In the genomic region with DNA sequence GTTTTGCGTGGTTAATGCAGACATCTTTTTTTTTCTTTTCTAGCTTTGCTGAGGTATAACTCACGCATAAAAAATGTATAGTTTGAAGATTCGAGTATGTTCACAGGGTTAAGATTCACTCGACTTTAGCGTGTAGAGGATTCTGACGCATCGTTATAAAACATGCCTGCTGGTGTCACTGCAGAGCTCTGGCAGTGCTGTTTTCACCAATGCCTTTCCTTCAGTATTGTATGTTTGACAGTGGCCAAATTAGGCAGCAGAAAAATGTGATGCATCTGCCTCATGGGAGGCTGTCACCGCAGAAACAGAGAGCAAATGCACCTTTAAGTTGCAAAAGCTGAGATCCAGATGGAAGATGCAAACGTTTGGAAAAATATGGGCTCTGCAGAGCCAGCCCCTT, we compare ENCODE assay signal across 8 cellular contexts. TPM values are rescaled to one million over a fixed set of nuclear protein-coding genes. Genes with fewer than 3 reads are reported as not detected.
DNase-seq lines count a peak whose midpoint lies in the region; ATAC-seq, FAIRE-seq and TF ChIP-seq lines count a peak whose summit lies in the region.

No MANE protein-coding gene starts in this region.

- ATAC-seq in GM18870 (IDR thresholded peaks at IDR 0.05; ENCODE audit: unreplicated experiment) (no peak), HG02678 (IDR thresholded peaks at IDR 0.05; ENCODE audit: unreplicated experiment) (no peak)

- H3K4me1 ChIP-seq in OCI-LY7 (ENCODE audit: insufficient read depth, low read length, poor library complexity, severe bottlenecking) = no peaks in the 10 kb centered on the region

- H4K20me1 ChIP-seq in OCI-LY7 (ENCODE audit: insufficient read depth, low read length) = no peaks in the 10 kb centered on the region

- H3K4me3 Mint-ChIP-seq in osteocyte (ENCODE audit: unreplicated experiment) = no peak overlapping the region

- H3K27ac Mint-ChIP-seq in osteocyte (ENCODE audit: unreplicated experiment) = no peak overlapping the region

- TF ChIP-seq CTCF in GM12872 (IDR thresholded peaks at IDR 0.05; ENCODE audit: insufficient read depth, low read depth, low read length) (peak; percentile 53), OCI-LY7 (conservative IDR thresholded peaks at IDR 0.05; ENCODE audit: low read length) (peak; percentile 66), osteocyte (IDR thresholded peaks at IDR 0.05) (peak; percentile 53)

- no peaks in the 10 kb centered on the region for H3K9me2 ChIP-seq in OCI-LY7 (ENCODE audit: insufficient read depth, low read length)

- H3K9me3 ChIP-seq in OCI-LY7 (ENCODE audit: low read length) = no peaks in the 10 kb centered on the region

- no peak overlapping the region for H2AFZ ChIP-seq in OCI-LY7 (ENCODE audit: low read length)

- H3K4me1 Mint-ChIP-seq in osteocyte (ENCODE audit: unreplicated experiment) = no peaks in the 10 kb centered on the region

- peaks cover 33% of the 10 kb centered on the region for H3K27me3 Mint-ChIP-seq in osteocyte (ENCODE audit: unreplicated experiment)

- H3K79me2 ChIP-seq in OCI-LY7 (ENCODE audit: insufficient read depth, low read depth, low read length) = no peaks in the 10 kb centered on the region

- no peaks in the 10 kb centered on the region for H3K36me3 ChIP-seq in OCI-LY7 (ENCODE audit: insufficient read depth, low read length)

- no TSS peak for BruUV-seq in OCI-LY7 (replicated peaks; lab: Mats Ljungman, UMichigan)

- DNase-seq in OCI-LY7 (ENCODE audit: low spot score) = peak; percentile 22
- peak; percentile 3 for DNase-seq in cerebellar cortex (ENCODE audit: low spot score)
- no peak for DNase-seq in osteocyte (ENCODE audit: extremely low spot score, unreplicated experiment)
- DNase-seq in islet precursor cell = no peak

- FAIRE-seq in A204.1 (lab: Jason Lieb, UNC) = peak; percentile 55

- H3K4me3 ChIP-seq in OCI-LY7 (ENCODE audit: low read depth, low read length, poor library complexity, severe bottlenecking) = no peak overlapping the region

- H3K36me3 Mint-ChIP-seq in osteocyte (ENCODE audit: unreplicated experiment) = no peaks in the 10 kb centered on the region

- no peaks in the 10 kb centered on the region for H3K9me3 Mint-ChIP-seq in osteocyte (ENCODE audit: unreplicated experiment)

- H3K27ac ChIP-seq in OCI-LY7 (ENCODE audit: low read depth, low read length, poor library complexity, severe bottlenecking) = no peak overlapping the region

- no peak overlapping the region for H3K4me2 ChIP-seq in OCI-LY7 (ENCODE audit: low read length)

- intact Hi-C loops in OCI-LY7 (cut with micrococcal nuclease; ENCODE audit: unreplicated experiment) = loop anchor here (1.0 kb wide), 1 partner anchor 268 kb away; no protein-coding TSS in a partner anchor

- POLR2A ChIA-PET in OCI-LY7 (lab: Charles Lee) = interaction anchor here (0.7 kb wide), 1 partner anchor 29 kb away, joined by 4 read pairs; no protein-coding TSS in a partner anchor

- CTCF ChIA-PET in OCI-LY7 (lab: Charles Lee; ENCODE audit: unreplicated experiment) = interaction anchor here (0.6 kb wide), 1 partner anchor 127 kb away, joined by 3 read pairs; no protein-coding TSS in a partner anchor

RNA-seq across cellular contexts. Expression of a gene that starts 18.0 kb away (rescaled TPM):
- not detected in 2 replicates for total RNA-seq in OCI-LY7 (2014; rRNA removed; shearing (Covaris generic))
- total RNA-seq in OCI-LY7 (2022) (not detected in 2 replicates), osteocyte (not detected in 2 replicates)

RNA-seq across cellular contexts. Expression of a gene that starts 42.6 kb away (rescaled TPM):
- 40.2 and 49.6 TPM in 2 replicates for total RNA-seq in OCI-LY7 (2014; rRNA removed; shearing (Covaris generic))
- total RNA-seq in OCI-LY7 (2022) = 77.1 and 80.0 TPM in 2 replicates
- 74.6 and 80.1 TPM in 2 replicates for total RNA-seq in osteocyte

RNA-seq across cellular contexts. Expression of a gene that starts 48.3 kb away (rescaled TPM):
- not detected in 2 replicates for total RNA-seq in OCI-LY7 (2014; rRNA removed; shearing (Covaris generic))
- total RNA-seq in OCI-LY7 (2022) = not detected in 2 replicates
- total RNA-seq in osteocyte = not detected in 2 replicates

Comparison
In these comparisons a context has a peak if more than half of its experiments do, and no peak if none do; other contexts are left out.
1. DNase-seq: peak in OCI-LY7 (single experiment) and cerebellar cortex (single experiment); none in osteocyte (single experiment) and islet precursor cell (single experiment).
2. Peak in every context shown above with its lines, with median percentiles within 50 percentile points of each other: CTCF ChIP-seq.